Comparison of ENCODE assay signal across 11 cellular contexts in genomic region chr9:132857601-132858342, GRCh38. TPM values are rescaled to one million over a fixed set of nuclear protein-coding genes. Genes with fewer than 3 reads are reported as not detected.
DNase-seq lines count a peak whose midpoint lies in the region; ATAC-seq, FAIRE-seq and TF ChIP-seq lines count a peak whose summit lies in the region.
"Had no signal": no experiment of that assay in that cellular context is flagged by ENCODE, and none has a peak within 500 bp of the region (broad histone marks: within the 10 kb centered on the region; RNA-seq: fewer than 3 reads in every experiment).

No MANE protein-coding gene starts in this region.

- ATAC-seq in SK-N-SH treated with all-trans-retinoic acid at 6 μM for 48 hours (no peak; the same call in 2 of the 3 replicates), left cardiac atrium (peak; percentile 43 to 54)

- no peak for TF ChIP-seq EP300 in SK-N-SH (IDR thresholded peaks at IDR 0.05; ENCODE audit: borderline replicate concordance in 1 of 2, low read depth in 1 of 2, low read length in 1 of 2)

- TF ChIP-seq RAD21 in SK-N-SH (IDR thresholded peaks at IDR 0.05; ENCODE audit: low read length), result no peak

- WGBS in SK-N-SH (ENCODE audit: low lambda C conversion rate), result 79% methylated on average over 9 of the region's 24 CpGs

- no peak for FAIRE-seq in RCC 7860 (lab: Jason Lieb, UNC)
- FAIRE-seq in urothelium cell line (lab: Jason Lieb, UNC), result no peak

- H3K4me1 ChIP-seq in SK-N-SH (ENCODE audit: control insufficient read depth in 1 of 2, insufficient read depth in 2 of 2, low read depth in 1 of 2, low read length in 1 of 2), result peaks cover 0 to 22% of the 10 kb centered on the region in 2 experiments; a peak in 1 of 4 replicates
- peaks cover 0 to 6% (median 0%) of the 10 kb centered on the region in 4 donors for H3K4me1 ChIP-seq in tibial artery
- H3K4me1 ChIP-seq: breast epithelium had no signal

- no peak overlapping the region for H2AFZ ChIP-seq in SK-N-SH (ENCODE audit: low read depth)

- no peak overlapping the region for H3K27ac ChIP-seq in SK-N-SH (ENCODE audit: low read depth in 2 of 2, low read length in 1 of 2)
- peak overlapping the region; percentile 20 to 30 for H3K27ac ChIP-seq in tibial artery

- intact Hi-C loops in left cardiac atrium (cut with DNase I) (no loop called here), tibial artery (cut with DNase I; ENCODE audit: low total_unique reads) (no loop called here)

- H4K20me1 ChIP-seq in SK-N-SH (ENCODE audit: insufficient read depth), result no peaks in the 10 kb centered on the region

- H3K9ac ChIP-seq in SK-N-SH, result no peak overlapping the region

- DNase-seq in SK-N-SH (peak; percentile 50), RPMI8226 (peak; percentile 73), left cardiac atrium (peak; percentile 52), tibial artery (no peak), NCI-H2196 (lab: John Stamatoyannopoulos, UW; ENCODE audit: unreplicated experiment) (no peak), RCC 7860 (ENCODE audit: low spot score) (no peak), urothelium cell line (ENCODE audit: low spot score) (no peak)
- DNase-seq: NCI-H2227 treated with DMSO at 0.1 percent for 48 hours had no signal

- no peaks in the 10 kb centered on the region for H3F3A ChIP-seq in SK-N-SH (replicated peaks; ENCODE audit: insufficient read depth)

- H3K4me3 ChIP-seq in SK-N-SH (ENCODE audit: low read depth in 2 of 2, low read length in 1 of 2) (no peak overlapping the region), tibial artery (no peak overlapping the region)
- H3K4me3 ChIP-seq: breast epithelium, skin epidermis had no signal

- H3K36me3 ChIP-seq in SK-N-SH (replicated peaks in 1 of 2; ENCODE audit: control insufficient read depth in 1 of 2, insufficient read depth in 2 of 2, low read length in 1 of 2) (no peaks in the 10 kb centered on the region), tibial artery (no peaks in the 10 kb centered on the region)
- H3K36me3 ChIP-seq: breast epithelium had no signal

- H3K9me3 ChIP-seq in SK-N-SH (no peaks in the 10 kb centered on the region), tibial artery (no peaks in the 10 kb centered on the region)
- H3K9me3 ChIP-seq: breast epithelium had no signal

- no peak for TF ChIP-seq CTCF in SK-N-SH (IDR thresholded peaks at IDR 0.05)
- TF ChIP-seq CTCF in tibial artery (IDR thresholded peaks at IDR 0.05), result no peak

- no peaks in the 10 kb centered on the region for H3K9me2 ChIP-seq in SK-N-SH

- H3K27me3 ChIP-seq in SK-N-SH (ENCODE audit: insufficient read depth) (no peaks in the 10 kb centered on the region), tibial artery (peaks cover 0 to 14% of the 10 kb centered on the region in 2 donors)
- H3K27me3 ChIP-seq: breast epithelium had no signal

- H3K79me2 ChIP-seq in SK-N-SH (ENCODE audit: insufficient read depth), result no peaks in the 10 kb centered on the region

- POLR2A ChIA-PET in SK-N-SH (lab: Yijun Ruan, JAX), result no interaction called here

- no peak overlapping the region for H3K4me2 ChIP-seq in SK-N-SH

- CTCF ChIA-PET in SK-N-SH (lab: Yijun Ruan, JAX), result interaction anchor here (1.1 to 3.3 kb wide), 4 partner anchors 8 to 44 kb away, joined by 3 to 14 read pairs (median 4); no protein-coding TSS in a partner anchor

TF ChIP-seq in SK-N-SH, 30 proteins besides CTCF, POLR2A, EP300 and RAD21 (continues in another document):
- TF ChIP-seq ZBTB33 (IDR thresholded peaks at IDR 0.05; ENCODE audit: borderline replicate concordance, low read depth) (no peak), USF2 (IDR thresholded peaks at IDR 0.05; ENCODE audit: borderline replicate concordance, low read depth, low read length) (no peak), NFIC (IDR thresholded peaks at IDR 0.05; ENCODE audit: borderline replicate concordance) (no peak), PBX3 (IDR thresholded peaks at IDR 0.05) (no peak), FOSL2 (IDR thresholded peaks at IDR 0.05; ENCODE audit: borderline replicate concordance, low read depth) (no peak)

TF ChIP-seq in SK-N-SH treated with all-trans-retinoic acid at 6 μM for 48 hours, 23 proteins besides CTCF, POLR2A, EP300 and RAD21:
- TF ChIP-seq SNAI2 (CRISPR knock-in tag; IDR thresholded peaks at IDR 0.05) (no peak), ZNF8 (CRISPR knock-in tag; IDR thresholded peaks at IDR 0.05) (no peak), GLIS3 (CRISPR knock-in tag; IDR thresholded peaks at IDR 0.05) (no peak)
TF ChIP-seq in SK-N-SH treated with all-trans-retinoic acid at 6 μM for 48 hours: peak in this region for 0.

RNA-seq across cellular contexts. Expression of gene AK8, which starts 20.3 kb away (rescaled TPM):
- polyA plus RNA-seq in SK-N-SH (2012; rRNA removed), result 0.77 and 0.84 TPM in 2 replicates
- 0.44 and 0.58 TPM in 2 replicates for polyA plus RNA-seq in SK-N-SH (2012; cell fraction: cytosol; rRNA removed)
- polyA plus RNA-seq in SK-N-SH (2012; cell fraction: nucleus; rRNA removed), result 1.2 and 1.9 TPM in 2 replicates
- total RNA-seq in left cardiac atrium, result under 1 TPM; 0.18 to 0.32 TPM

RNA-seq across cellular contexts. Expression of gene SPACA9, which starts 20.9 kb away (rescaled TPM):
- 6.7 and 9.8 TPM in 2 replicates for polyA plus RNA-seq in SK-N-SH (2012; rRNA removed)
- polyA plus RNA-seq in SK-N-SH (2012; cell fraction: cytosol; rRNA removed), result 7.1 and 7.8 TPM in 2 replicates
- 11.1 and 12.5 TPM in 2 replicates for polyA plus RNA-seq in SK-N-SH (2012; cell fraction: nucleus; rRNA removed)
- total RNA-seq in left cardiac atrium, result 1 to 10 TPM; 5.4 to 6.5 TPM

Comparison
In these comparisons a context has a peak if more than half of its experiments do, and no peak if none do; other contexts are left out.
1. DNase-seq: peak in SK-N-SH (single experiment), RPMI8226 (single experiment) and left cardiac atrium (single experiment); none in tibial artery (0 of 2), NCI-H2196 (single experiment), RCC 7860 (single experiment) and urothelium cell line (single experiment).
2. H3K27ac ChIP-seq: peak in tibial artery (2 of 2); none in SK-N-SH (0 of 2).